In genomic region chr3:188578579-188579363, GRCh38 we compare ENCODE assay signal across 1 cellular context.
TF ChIP-seq lines count a peak whose summit lies in the region.

No MANE protein-coding gene starts in this region.

TF ChIP-seq in WTC11, 78 proteins besides CTCF, POLR2A, EP300 and RAD21 (continued from another document):
- TF ChIP-seq ERG (CRISPR knock-in tag; IDR thresholded peaks at IDR 0.05) (no peak), SMAD3 (CRISPR knock-in tag; IDR thresholded peaks at IDR 0.05; ENCODE audit: borderline replicate concordance) (no peak), MAX (CRISPR knock-in tag; IDR thresholded peaks at IDR 0.05) (no peak)
